20 cellular contexts compared by ENCODE assay signal in the genomic region with DNA sequence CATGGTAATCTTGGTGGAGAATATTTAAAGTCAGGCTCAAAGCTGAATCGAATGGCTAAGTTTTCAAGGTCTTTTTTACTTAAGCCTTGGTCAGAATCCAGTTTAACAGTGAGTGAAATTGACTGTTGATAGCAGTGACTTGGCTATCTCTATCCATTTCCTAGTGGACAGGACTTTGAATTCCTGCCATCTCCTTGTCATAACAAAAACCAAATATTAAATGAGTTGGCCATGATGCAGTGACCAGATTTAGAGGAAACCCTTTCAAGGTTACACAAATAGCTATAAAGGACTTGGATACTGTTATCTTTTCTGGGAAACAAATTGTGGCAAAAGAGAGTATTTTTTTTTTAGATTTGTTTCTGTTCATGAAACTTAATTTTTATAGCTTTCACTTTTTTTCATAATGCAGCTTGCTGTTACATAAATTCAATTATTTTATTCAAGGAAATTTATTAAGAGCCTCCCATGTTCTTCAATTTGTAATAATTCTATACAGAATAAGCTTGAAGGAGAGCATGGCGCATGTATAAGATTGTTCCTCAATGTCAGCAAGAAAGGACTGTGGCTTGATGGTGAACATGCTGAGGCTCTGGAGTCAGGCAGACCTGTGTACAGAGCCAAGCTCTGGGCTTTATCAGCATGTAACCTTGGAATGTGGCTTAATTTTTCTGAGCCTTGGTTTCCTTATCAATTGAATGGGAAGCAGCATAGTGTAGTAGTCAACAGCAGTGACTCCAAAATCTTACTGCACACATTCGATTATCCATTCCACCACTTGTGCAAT.
"Had no signal": no experiment of that assay in that cellular context is flagged by ENCODE, and none has a peak within 500 bp of the region (broad histone marks: within the 10 kb centered on the region; RNA-seq: fewer than 3 reads in every experiment).

No MANE protein-coding gene starts in this region.

- H3K4me1 ChIP-seq: colonic mucosa, gastrocnemius medialis, tibial nerve had no signal

- H3K27me3 ChIP-seq: colonic mucosa, gastrocnemius medialis, neutrophil, tibial nerve had no signal

- H3K36me3 ChIP-seq: colonic mucosa, gastrocnemius medialis, lower lobe of right lung, neutrophil, tibial nerve had no signal

- H3K27me3 Mint-ChIP-seq: progenitor cell of endocrine pancreas had no signal

- H3K9me3 Mint-ChIP-seq: activated naive CD4-positive, alpha-beta T cell treated with anti-CD3 and anti-CD28 coated beads, Interleukin-2, amount 50 U/mL, for 72 hours; activated T-cell treated with anti-CD3 and anti-CD28 coated beads, Interleukin-2, amount 50 U/mL, for 72 hours; T-helper 2 cell treated with Interferon-gamma antibody and Interleukin-4, amounts not matched to agents 5 μg/mL and 100 μg/mL, for 36 hours had no signal

- H3K27ac Mint-ChIP-seq: activated B cell treated with CpG ODN at 0.5 μM for 24 hours; activated naive CD4-positive, alpha-beta T cell treated with anti-CD3 and anti-CD28 coated beads, Interleukin-2, amount 50 U/mL, for 72 hours; activated T-cell treated with anti-CD3 and anti-CD28 coated beads, Interleukin-2, amount 50 U/mL, for 72 hours; natural killer cell treated with Interleukin-12 subunit alpha and Interleukin-12 subunit beta and Interleukin-15 and Interleukin-18, amount 100 ng/mL, for 72 hours; progenitor cell of endocrine pancreas; T-helper 2 cell treated with Interferon-gamma antibody and Interleukin-4, amounts not matched to agents 5 μg/mL and 100 μg/mL, for 36 hours had no signal

- H3K9me3 ChIP-seq: colonic mucosa, gastrocnemius medialis, neutrophil had no signal

- H3K4me1 Mint-ChIP-seq: activated B cell treated with CpG ODN at 0.5 μM for 24 hours had no signal

- H3K27ac ChIP-seq: colonic mucosa, gastrocnemius medialis, lower lobe of right lung, neutrophil, tibial nerve had no signal

- DNase-seq: activated B cell treated with CpG ODN at 0.5 μM for 24 hours; activated naive CD4-positive, alpha-beta T cell; activated T-cell treated with anti-CD3 and anti-CD28 coated beads for 4 hours; activated T-cell treated with anti-CD3 and anti-CD28 coated beads, Interleukin-2, amount 50 U/mL, for 72 hours; anterior cingulate cortex; cerebellar nuclear complex; colonic mucosa; effector memory CD4-positive, alpha-beta T cell; gastrocnemius medialis; glutamatergic neuron; hippocampal formation; lower lobe of right lung; stimulated activated naive CD4-positive, alpha-beta T cell treated with Interleukin-2 at 50 U/mL for 16 hours; T-helper 1 cell had no signal

- H3K36me3 Mint-ChIP-seq: activated naive CD4-positive, alpha-beta T cell treated with anti-CD3 and anti-CD28 coated beads, Interleukin-2, amount 50 U/mL, for 72 hours; natural killer cell treated with Interleukin-12 subunit alpha and Interleukin-12 subunit beta and Interleukin-15 and Interleukin-18, amount 100 ng/mL, for 72 hours had no signal

- ATAC-seq: activated naive CD4-positive, alpha-beta T cell treated with anti-CD3 and anti-CD28 coated beads, Interleukin-2, amount 50 U/mL, for 72 hours; activated T-cell treated with anti-CD3 and anti-CD28 coated beads, Interleukin-2, amount 50 U/mL, for 72 hours; gastrocnemius medialis; lower lobe of right lung; natural killer cell treated with Interleukin-12 subunit alpha and Interleukin-12 subunit beta and Interleukin-15 and Interleukin-18, amount 100 ng/mL, for 72 hours had no signal

- H3K4me3 Mint-ChIP-seq: activated B cell treated with CpG ODN at 0.5 μM for 24 hours; activated T-cell treated with anti-CD3 and anti-CD28 coated beads, Interleukin-2, amount 50 U/mL, for 72 hours; natural killer cell treated with Interleukin-12 subunit alpha and Interleukin-12 subunit beta and Interleukin-15 and Interleukin-18, amount 100 ng/mL, for 72 hours; T-helper 2 cell treated with Interferon-gamma antibody and Interleukin-4, amounts not matched to agents 5 μg/mL and 100 μg/mL, for 36 hours had no signal

- H3K4me3 ChIP-seq: colonic mucosa, gastrocnemius medialis, lower lobe of right lung, tibial nerve had no signal
